In genomic region chr1:21907737-21908136, GRCh38 we compare ENCODE assay signal across 16 cellular contexts. TPM values are rescaled to one million over a fixed set of nuclear protein-coding genes. Genes with fewer than 3 reads are reported as not detected.
DNase-seq lines count a peak whose midpoint lies in the region; ATAC-seq and TF ChIP-seq lines count a peak whose summit lies in the region.
"Had no signal": no experiment of that assay in that cellular context is flagged by ENCODE, and none has a peak within 500 bp of the region (broad histone marks: within the 10 kb centered on the region; RNA-seq: fewer than 3 reads in every experiment).

No MANE protein-coding gene starts in this region.

- DNase-seq in cardiac muscle cell (ENCODE audit: low read depth in 1 of 2, low spot score in 1 of 2), result no peak
- no peak for DNase-seq in Right ventricle myocardium superior
- DNase-seq in esophagus squamous epithelium (lab: John Stamatoyannopoulos, UW), result no peak
- no peak for DNase-seq in progenitor cell of endocrine pancreas (ENCODE audit: low spot score, unreplicated experiment)
- no peak for DNase-seq in upper lobe of left lung
- no peak for DNase-seq in SKM-1 (lab: John Stamatoyannopoulos, UW; ENCODE audit: unreplicated experiment)
- DNase-seq in activated effector memory CD4-positive, alpha-beta T cell treated with Interleukin-2 at 50 U/mL for 16 hours, result no peak
- DNase-seq: activated naive CD4-positive, alpha-beta T cell; CD4-positive, alpha-beta memory T cell; hippocampal formation; NCI-H2029; NCI-H526 had no signal

- H3K27me3 Mint-ChIP-seq in progenitor cell of endocrine pancreas, result no peaks in the 10 kb centered on the region
- H3K27me3 Mint-ChIP-seq: CD4-positive, alpha-beta memory T cell had no signal

- ATAC-seq in Right ventricle myocardium superior (ENCODE audit: poor library complexity) (no peak), upper lobe of left lung (ENCODE audit: low FRiP score in 2 of 2) (no peak), GM21576 (IDR thresholded peaks at IDR 0.05; ENCODE audit: unreplicated experiment) (no peak)

- TF ChIP-seq CTCF in cardiac muscle cell (IDR thresholded peaks at IDR 0.05; ENCODE audit: low read depth, low read length) (no peak), esophagus squamous epithelium (IDR thresholded peaks at IDR 0.05) (no peak), progenitor cell of endocrine pancreas (IDR thresholded peaks at IDR 0.05; ENCODE audit: unreplicated experiment) (no peak), upper lobe of left lung (IDR thresholded peaks at IDR 0.05) (no peak)

- H3K27me3 ChIP-seq in cardiac muscle cell (no peaks in the 10 kb centered on the region), esophagus squamous epithelium (no peaks in the 10 kb centered on the region), upper lobe of left lung (no peaks in the 10 kb centered on the region)
- H3K27me3 ChIP-seq: neural progenitor cell had no signal

- H3K36me3 Mint-ChIP-seq in progenitor cell of endocrine pancreas (ENCODE audit: insufficient read depth), result peaks cover 7% of the 10 kb centered on the region
- H3K36me3 Mint-ChIP-seq: CD4-positive, alpha-beta memory T cell; neural progenitor cell had no signal

- WGBS in esophagus squamous epithelium, 2 donors, result 89 to 95% methylated on average over 11 of the region's 11 CpGs
- 92 to 95% methylated on average over 11 of the region's 11 CpGs for WGBS in upper lobe of left lung, 2 donors

- H3K27ac Mint-ChIP-seq in progenitor cell of endocrine pancreas, result peak overlapping the region; percentile 89
- H3K27ac Mint-ChIP-seq: neural progenitor cell had no signal

- H3K4me1 ChIP-seq in cardiac muscle cell (ENCODE audit: low read depth) (peaks cover 61% of the 10 kb centered on the region), esophagus squamous epithelium (peaks cover 74 to 100% (median 98%) of the 10 kb centered on the region in 3 donors), upper lobe of left lung (peaks cover 68 to 78% (median 76%) of the 10 kb centered on the region in 4 donors)

- H3K4me3 ChIP-seq in cardiac muscle cell (no peak overlapping the region), esophagus squamous epithelium (no peak overlapping the region), upper lobe of left lung (no peak overlapping the region)
- H3K4me3 ChIP-seq: neural progenitor cell had no signal

- intact Hi-C loops in Right ventricle myocardium superior (cut with DNase I) (no loop called here), esophagus squamous epithelium (cut with DNase I) (no loop called here)

- H3K27ac ChIP-seq in cardiac muscle cell, result peak overlapping the region; percentile 99
- H3K27ac ChIP-seq in esophagus squamous epithelium, result peak overlapping the region; percentile 80 to 97 (median 90)
- peak overlapping the region; percentile 68 to 81 (median 72) for H3K27ac ChIP-seq in upper lobe of left lung
- H3K27ac ChIP-seq: epithelial cell of prostate, neural progenitor cell, VCaP had no signal

- TF ChIP-seq POLR2A in esophagus squamous epithelium (IDR thresholded peaks at IDR 0.05) (no peak), upper lobe of left lung (IDR thresholded peaks at IDR 0.05) (no peak)

- TF ChIP-seq EP300 in upper lobe of left lung (IDR thresholded peaks at IDR 0.05), result no peak

- H3K4me3 Mint-ChIP-seq in progenitor cell of endocrine pancreas (ENCODE audit: low read depth), result no peak overlapping the region
- H3K4me3 Mint-ChIP-seq: CD4-positive, alpha-beta memory T cell; neural progenitor cell had no signal

- H3K9me3 ChIP-seq in cardiac muscle cell (ENCODE audit: low read depth) (no peaks in the 10 kb centered on the region), esophagus squamous epithelium (no peaks in the 10 kb centered on the region), upper lobe of left lung (no peaks in the 10 kb centered on the region)

- H3K36me3 ChIP-seq in cardiac muscle cell (no peaks in the 10 kb centered on the region), esophagus squamous epithelium (no peaks in the 10 kb centered on the region), upper lobe of left lung (no peaks in the 10 kb centered on the region)
- H3K36me3 ChIP-seq: neural progenitor cell had no signal

- H3K9me3 Mint-ChIP-seq in progenitor cell of endocrine pancreas (ENCODE audit: low read depth), result no peaks in the 10 kb centered on the region
- H3K9me3 Mint-ChIP-seq: CD4-positive, alpha-beta memory T cell; neural progenitor cell had no signal

- peaks cover 33% of the 10 kb centered on the region for H3K4me1 Mint-ChIP-seq in progenitor cell of endocrine pancreas (ENCODE audit: low read depth)

RNA-seq across cellular contexts. Expression of gene HSPG2, which starts 29.4 kb away (rescaled TPM):
- 112 and 193 TPM in 2 replicates for total RNA-seq in cardiac muscle cell
- polyA plus RNA-seq in cardiac muscle cell, result 62.3 and 96.2 TPM in 2 replicates
- 263 TPM for total RNA-seq in Right ventricle myocardium superior
- 100 to 1,000 TPM in 1 of 4 donors, 10 to 100 TPM in 3; 44.9 to 107 (median 54.2) TPM for total RNA-seq in esophagus squamous epithelium
- 656 and 657 TPM in 2 replicates for total RNA-seq in progenitor cell of endocrine pancreas
- total RNA-seq in upper lobe of left lung, result 100 to 1,000 TPM; 104 to 433 (median 227) TPM
- polyA plus RNA-seq: CD4-positive, alpha-beta memory T cell had no signal
